Comparison of ENCODE assay signal across 10 cellular contexts in genomic region chr6:52574709-52575489, GRCh38. TPM values are rescaled to one million over a fixed set of nuclear protein-coding genes. Genes with fewer than 3 reads are reported as not detected.
A peak's percentile ranks its signal among the peaks of the same experiment; 100 is the strongest.
DNase-seq lines count a peak whose midpoint lies in the region; ATAC-seq and TF ChIP-seq lines count a peak whose summit lies in the region.
"Had no signal": no experiment of that assay in that cellular context is flagged by ENCODE, and none has a peak within 500 bp of the region (broad histone marks: within the 10 kb centered on the region; RNA-seq: fewer than 3 reads in every experiment).

No MANE protein-coding gene starts in this region.

- DNase-seq in SIG-M5 treated with dmso at 0.1 percent for 504 hours (lab: John Stamatoyannopoulos, UW; ENCODE audit: unreplicated experiment) (peak; percentile 35), SIG-M5 (lab: John Stamatoyannopoulos, UW) (no peak), T-helper 22 cell (ENCODE audit: low read depth) (peak; percentile 45), breast epithelium (ENCODE audit: low spot score in 2 of 2) (peak in 1 of 2 donors; percentile 43), mucosa of descending colon (peak; percentile 72 to 84 (median 75)), stromal cell of bone marrow (ENCODE audit: low read depth) (peak; percentile 62), pons (ENCODE audit: low spot score) (no peak)

- no peaks in the 10 kb centered on the region for H3K9me3 ChIP-seq in breast epithelium
- H3K9me3 ChIP-seq in mucosa of descending colon: no peaks in the 10 kb centered on the region

- no peak for TF ChIP-seq CTCF in breast epithelium (IDR thresholded peaks at IDR 0.05)
- TF ChIP-seq CTCF in mucosa of descending colon (IDR thresholded peaks at IDR 0.05): no peak

- H3K27me3 ChIP-seq in breast epithelium: no peaks in the 10 kb centered on the region

- ATAC-seq in HG03139 (IDR thresholded peaks at IDR 0.05; ENCODE audit: unreplicated experiment) (peak; percentile 41), mucosa of descending colon (peak; percentile 47)

- peak overlapping the region; percentile 98 to 99 for H3K27ac ChIP-seq in breast epithelium
- H3K27ac ChIP-seq: 22Rv1, parathyroid adenoma had no signal

- H3K36me3 ChIP-seq in breast epithelium (no peaks in the 10 kb centered on the region), mucosa of descending colon (ENCODE audit: low read depth) (no peaks in the 10 kb centered on the region)

- intact Hi-C loops in breast epithelium (cut with DNase I; ENCODE audit: low total_unique reads): loop anchor here (10.0 kb wide), 1 partner anchor 70 kb away; no protein-coding TSS in a partner anchor
- intact Hi-C loops in mucosa of descending colon (cut with DNase I, micrococcal nuclease): loop anchor here (5.0 to 10.0 kb wide), 2 partner anchors 63 to 160 kb away; no protein-coding TSS in a partner anchor

- H3K4me3 ChIP-seq in breast epithelium (peak overlapping the region; percentile 84 to 92 (median 87)), mucosa of descending colon (no peak overlapping the region)

- H3K4me1 ChIP-seq in breast epithelium (peaks cover 2 to 6% of the 10 kb centered on the region in 2 donors), mucosa of descending colon (ENCODE audit: low read depth) (peaks cover 22% of the 10 kb centered on the region)

- no peak for TF ChIP-seq POLR2A in breast epithelium (IDR thresholded peaks at IDR 0.05)

RNA-seq across cellular contexts. Expression of gene TRAM2, which starts 2.0 kb away (rescaled TPM):
- 10 to 100 TPM; 11.9 to 33.0 (median 24.3) TPM for total RNA-seq in breast epithelium
- total RNA-seq in mucosa of descending colon: 10 to 100 TPM; 20.3 to 25.0 (median 24.1) TPM

Comparison
In these comparisons a context has a peak if more than half of its experiments do, and no peak if none do; other contexts are left out.
1. DNase-seq: peak in SIG-M5 treated with dmso at 0.1 percent for 504 hours (single experiment), T-helper 22 cell (single experiment), mucosa of descending colon (3 of 3) and stromal cell of bone marrow (single experiment); none in SIG-M5 (single experiment) and pons (single experiment).